9 cellular contexts compared by ENCODE assay signal in genomic region chr6:147382945-147383554, GRCh38.
DNase-seq lines count a peak whose midpoint lies in the region; ATAC-seq and TF ChIP-seq lines count a peak whose summit lies in the region.
"Had no signal": no experiment of that assay in that cellular context is flagged by ENCODE, and none has a peak within 500 bp of the region (broad histone marks: within the 10 kb centered on the region; RNA-seq: fewer than 3 reads in every experiment).

No MANE protein-coding gene starts in this region.

- H3K27ac ChIP-seq in Peyer's patch (no peak overlapping the region), thoracic aorta (no peak overlapping the region)
- H3K27ac ChIP-seq: epithelial cell of prostate had no signal

- H3K4me1 ChIP-seq in Peyer's patch, result no peaks in the 10 kb centered on the region
- no peaks in the 10 kb centered on the region for H3K4me1 ChIP-seq in thoracic aorta (ENCODE audit: control insufficient read depth in 1 of 2, low read depth in 2 of 2)

- H3K9me3 ChIP-seq in Peyer's patch (no peaks in the 10 kb centered on the region), thoracic aorta (no peaks in the 10 kb centered on the region)

- ATAC-seq in thoracic aorta (ENCODE audit: insufficient number of reproducible peaks, low FRiP score, low read depth) (no peak), GM21515 (IDR thresholded peaks at IDR 0.05; ENCODE audit: unreplicated experiment) (no peak), esophagus mucosa (no peak)

- H3K4me3 ChIP-seq in Peyer's patch (no peak overlapping the region), fibroblast of the aortic adventitia (ENCODE audit: low read depth, low read length) (no peak overlapping the region), thoracic aorta (no peak overlapping the region)

- TF ChIP-seq POLR2A in Peyer's patch (IDR thresholded peaks at IDR 0.05), result no peak

- peaks cover 0 to 76% (median 0%) of the 10 kb centered on the region in 3 donors for H3K36me3 ChIP-seq in Peyer's patch
- H3K36me3 ChIP-seq in thoracic aorta, result no peaks in the 10 kb centered on the region

- DNase-seq in NOMO-1 treated with DMSO at 0.1 percent for 48 hours (lab: John Stamatoyannopoulos, UW; ENCODE audit: unreplicated experiment), result peak; percentile 8
- no peak for DNase-seq in NOMO-1 treated with dmso at 0.1 percent for 144 hours (lab: John Stamatoyannopoulos, UW; ENCODE audit: unreplicated experiment)
- DNase-seq in Peyer's patch, result no peak
- DNase-seq in fibroblast of the aortic adventitia (ENCODE audit: low read depth), result peak; percentile 61
- DNase-seq in thoracic aorta (ENCODE audit: low spot score), result no peak
- DNase-seq in anterior cingulate cortex (lab: John Stamatoyannopoulos, UW), result no peak

- TF ChIP-seq CTCF in Peyer's patch (IDR thresholded peaks at IDR 0.05), result peak in 5 of 6 experiments; percentile 16 to 48 (median 41)
- peak; percentile 52 for TF ChIP-seq CTCF in fibroblast of the aortic adventitia (IDR thresholded peaks at IDR 0.05; ENCODE audit: insufficient read depth, low read length)
- peak; percentile 40 for TF ChIP-seq CTCF in thoracic aorta (IDR thresholded peaks at IDR 0.05)

- H3K27me3 ChIP-seq in Peyer's patch (no peaks in the 10 kb centered on the region), thoracic aorta (replicated peaks; ENCODE audit: insufficient read depth) (no peaks in the 10 kb centered on the region)

Comparison
In these comparisons a context has a peak if more than half of its experiments do, and no peak if none do; other contexts are left out.
1. DNase-seq: peak in NOMO-1 treated with DMSO at 0.1 percent for 48 hours (single experiment) and fibroblast of the aortic adventitia (single experiment); none in NOMO-1 treated with dmso at 0.1 percent for 144 hours (single experiment), Peyer's patch (0 of 3), thoracic aorta (single experiment) and anterior cingulate cortex (0 of 58).
2. Peak in every context shown above with its lines, with median percentiles within 50 percentile points of each other: CTCF ChIP-seq.